ENCODE assay signal across 22 cellular contexts in the genomic region with DNA sequence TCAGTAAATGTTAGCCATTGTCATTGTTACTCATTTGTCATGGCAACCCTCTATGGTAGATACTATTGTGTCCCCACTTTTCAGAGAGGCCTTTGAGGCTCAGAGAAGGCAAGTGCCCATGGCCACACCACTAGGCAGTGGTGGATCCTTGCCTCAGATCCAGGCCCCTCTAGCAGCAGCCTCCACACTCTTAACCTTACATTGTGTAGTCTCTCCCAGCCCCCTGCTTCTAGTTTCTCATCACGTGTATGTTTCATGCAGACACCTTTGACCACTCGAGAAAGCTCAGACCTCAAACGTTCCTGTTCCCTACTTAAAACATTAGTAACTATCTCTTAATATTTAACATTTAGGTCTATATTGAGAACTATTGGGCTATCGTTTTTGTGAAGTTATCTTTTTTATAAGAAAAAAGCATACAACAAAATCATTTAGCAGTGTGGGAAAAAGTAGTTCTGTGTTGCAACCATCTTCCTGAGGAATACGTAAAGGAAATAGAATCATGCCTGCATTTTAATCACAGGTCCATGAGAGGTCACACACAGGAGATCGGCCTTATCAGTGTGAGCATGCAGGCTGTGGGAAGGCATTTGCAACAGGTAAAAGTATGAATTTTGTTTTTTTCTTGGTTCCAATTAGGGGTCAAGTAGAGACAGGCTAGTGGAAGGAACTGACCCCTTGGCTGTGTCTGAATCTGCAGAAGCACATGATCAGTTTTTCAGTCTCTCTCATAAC. TPM values are rescaled to one million over a fixed set of nuclear protein-coding genes. Genes with fewer than 3 reads are reported as not detected.
A peak's percentile ranks its signal among the peaks of the same experiment; 100 is the strongest.
DNase-seq lines count a peak whose midpoint lies in the region; ATAC-seq and TF ChIP-seq lines count a peak whose summit lies in the region.
"Had no signal": no experiment of that assay in that cellular context is flagged by ENCODE, and none has a peak within 500 bp of the region (broad histone marks: within the 10 kb centered on the region; RNA-seq: fewer than 3 reads in every experiment).

No MANE protein-coding gene starts in this region.

- H3K4me1 ChIP-seq in H9 (ENCODE audit: insufficient read depth, low read length), result no peaks in the 10 kb centered on the region
- H3K4me1 ChIP-seq: BE2C had no signal

- no peak overlapping the region for H2BK12ac ChIP-seq in H9 (ENCODE audit: insufficient read length, low read depth, low read length)

- no peaks in the 10 kb centered on the region for H3K23me2 ChIP-seq in H9 (ENCODE audit: insufficient read length, low read depth, low read length, poor library complexity, severe bottlenecking)

- H2BK20ac ChIP-seq in H9 (ENCODE audit: low read depth, low read length, poor library complexity, severe bottlenecking), result no peak overlapping the region

- no peak for ATAC-seq in central memory CD8-positive, alpha-beta T cell (replicated peaks; ENCODE audit: extremely low read depth, poor library complexity, severe bottlenecking)
- ATAC-seq in HG03108 (IDR thresholded peaks at IDR 0.05; ENCODE audit: unreplicated experiment), result no peak
- no peak for ATAC-seq in activated naive CD4-positive, alpha-beta T cell treated with anti-CD3 and anti-CD28 coated beads, Interleukin-2, amount 50 U/mL, for 72 hours

- no peak overlapping the region for H3K4me2 ChIP-seq in H9 (ENCODE audit: insufficient read depth, insufficient read length, low read length)
- H3K4me2 ChIP-seq: SK-N-SH had no signal

- H4K20me1 ChIP-seq in H9 (ENCODE audit: control insufficient read depth, insufficient read depth, insufficient read length), result no peaks in the 10 kb centered on the region

- no peak overlapping the region for H4K5ac ChIP-seq in H9 (ENCODE audit: insufficient read length, low read depth, low read length)

- no peak overlapping the region for H2AK5ac ChIP-seq in H9 (ENCODE audit: insufficient read length, low read length)

- peak overlapping the region; percentile 57 for H3K27ac Mint-ChIP-seq in activated CD4-positive, alpha-beta T cell treated with anti-CD3 and anti-CD28 coated beads, Interleukin-2, amount 10 ng/mL, durations not matched to agents 7 days and 5 days
- H3K27ac Mint-ChIP-seq in H9 (peak overlapping the region in 2 of 3 experiments; percentile 79 to 89; a peak in 4 of 7 replicates), neural crest cell (ENCODE audit: unreplicated experiment) (peak overlapping the region; percentile 68)
- peak overlapping the region; percentile 24 for H3K27ac Mint-ChIP-seq in central memory CD8-positive, alpha-beta T cell (ENCODE audit: low read depth)
- H3K27ac Mint-ChIP-seq in activated naive CD4-positive, alpha-beta T cell treated with anti-CD3 and anti-CD28 coated beads, Interleukin-2, amount 50 U/mL, for 72 hours, result no peak overlapping the region

- H3K18ac ChIP-seq in H9 (ENCODE audit: insufficient read length, low read depth, low read length), result no peak overlapping the region

- H3K9me3 ChIP-seq in H9 (ENCODE audit: control insufficient read depth, low read depth, low read length), result no peaks in the 10 kb centered on the region
- H3K9me3 ChIP-seq: BE2C, SK-N-SH had no signal

- no peaks in the 10 kb centered on the region for H3K27me3 ChIP-seq in H9 (ENCODE audit: insufficient read depth, low read length)
- H3K27me3 ChIP-seq: BE2C had no signal

- H3K27me3 Mint-ChIP-seq in activated CD4-positive, alpha-beta T cell treated with anti-CD3 and anti-CD28 coated beads, Interleukin-2, amount 10 ng/mL, durations not matched to agents 7 days and 5 days, result no peaks in the 10 kb centered on the region
- H3K27me3 Mint-ChIP-seq in H9 (ENCODE audit: low read depth) (no peaks in the 10 kb centered on the region), neural crest cell (ENCODE audit: low read depth) (no peaks in the 10 kb centered on the region)
- no peaks in the 10 kb centered on the region for H3K27me3 Mint-ChIP-seq in central memory CD8-positive, alpha-beta T cell

- no peak overlapping the region for H3K56ac ChIP-seq in H9 (ENCODE audit: insufficient read length, low read depth, low read length)

- no peak overlapping the region for H4K91ac ChIP-seq in H9 (ENCODE audit: insufficient read length, low read depth, low read length)

- no peak overlapping the region for H3K14ac ChIP-seq in H9 (ENCODE audit: insufficient read depth, low read length)

- CTCF ChIA-PET in activated CD4-positive, alpha-beta T cell treated with anti-CD3 and anti-CD28 coated beads, Interleukin-2, amount 10 ng/mL, durations not matched to agents 7 days and 5 days (lab: Charles Lee), result interaction anchor here (1.1 to 3.3 kb wide), 2 partner anchors 10 to 11 kb away, joined by 3 to 11 read pairs; no protein-coding TSS in a partner anchor

- no peak overlapping the region for H2BK5ac ChIP-seq in H9 (ENCODE audit: insufficient read length, low read length)

- no CpG with 5 or more reads among the region's 6 CpGs for WGBS in H9 (ENCODE audit: extremely low coverage, insufficient read length, low lambda C conversion rate)

- H2AFZ ChIP-seq in H9 (ENCODE audit: low read length), result no peak overlapping the region

- no peak overlapping the region for H3K4ac ChIP-seq in H9 (ENCODE audit: low read depth, low read length)

- H3K27ac ChIP-seq in H9 (ENCODE audit: insufficient read length, low read depth, low read length), result no peak overlapping the region

- no peak overlapping the region for H3T11ph ChIP-seq in H9 (ENCODE audit: low read length)

- H3K9ac ChIP-seq in H9 (ENCODE audit: extremely low read depth, insufficient read length, low read length), result no peak overlapping the region
- H3K9ac ChIP-seq: SK-N-SH had no signal

- no peak overlapping the region for H3K23ac ChIP-seq in H9 (ENCODE audit: insufficient read length, low read depth, low read length)

- H3K79me1 ChIP-seq in H9 (ENCODE audit: insufficient read depth, low read depth, low read length, poor library complexity, severe bottlenecking), result no peaks in the 10 kb centered on the region

- H3K36me3 Mint-ChIP-seq in activated CD4-positive, alpha-beta T cell treated with anti-CD3 and anti-CD28 coated beads, Interleukin-2, amount 10 ng/mL, durations not matched to agents 7 days and 5 days (ENCODE audit: low read depth), result peaks cover 27% of the 10 kb centered on the region
- H3K36me3 Mint-ChIP-seq in H9 (ENCODE audit: insufficient read depth in 1 of 3, low read depth in 3 of 3), result peaks cover 15 to 75% (median 58%) of the 10 kb centered on the region in 3 experiments; a peak in 6 of 7 replicates
- peaks cover 72% of the 10 kb centered on the region for H3K36me3 Mint-ChIP-seq in central memory CD8-positive, alpha-beta T cell (ENCODE audit: insufficient read depth)
- peaks cover 4% of the 10 kb centered on the region for H3K36me3 Mint-ChIP-seq in neural crest cell (ENCODE audit: low read depth)
- H3K36me3 Mint-ChIP-seq in activated naive CD4-positive, alpha-beta T cell treated with anti-CD3 and anti-CD28 coated beads, Interleukin-2, amount 50 U/mL, for 72 hours, result peaks cover under 1 to 3% of the 10 kb centered on the region in 2 donors

- TF ChIP-seq CTCF in H9 (conservative IDR thresholded peaks at IDR 0.05), result no peak
- no peak for TF ChIP-seq CTCF in neural crest cell (conservative IDR thresholded peaks at IDR 0.05)

- H3K9me3 Mint-ChIP-seq in activated CD4-positive, alpha-beta T cell treated with anti-CD3 and anti-CD28 coated beads, Interleukin-2, amount 10 ng/mL, durations not matched to agents 7 days and 5 days, result no peaks in the 10 kb centered on the region
- H3K9me3 Mint-ChIP-seq in H9, result no peaks in the 10 kb centered on the region
- no peaks in the 10 kb centered on the region for H3K9me3 Mint-ChIP-seq in central memory CD8-positive, alpha-beta T cell
- no peaks in the 10 kb centered on the region for H3K9me3 Mint-ChIP-seq in neural crest cell
- H3K9me3 Mint-ChIP-seq in activated naive CD4-positive, alpha-beta T cell treated with anti-CD3 and anti-CD28 coated beads, Interleukin-2, amount 50 U/mL, for 72 hours, result no peaks in the 10 kb centered on the region
- H3K9me3 Mint-ChIP-seq: CD14-positive monocyte had no signal

- H3K79me2 ChIP-seq in H9 (ENCODE audit: insufficient read depth, low read length), result no peaks in the 10 kb centered on the region

- no peak for DNase-seq in activated CD4-positive, alpha-beta T cell treated with anti-CD3 and anti-CD28 coated beads, Interleukin-2, amount 10 ng/mL, durations not matched to agents 7 days and 5 days
- DNase-seq in activated CD4-positive, alpha-beta T cell treated with anti-CD3 and anti-CD28 coated beads, Interleukin-2, amount 50 U/mL, for 48 hours, result no peak
- DNase-seq in H9 (no peak), neural crest cell (ENCODE audit: low read depth, low spot score) (no peak), NOMO-1 (lab: John Stamatoyannopoulos, UW; ENCODE audit: unreplicated experiment in 2 of 2) (no peak)
- DNase-seq in central memory CD8-positive, alpha-beta T cell (ENCODE audit: low spot score in 2 of 2), result no peak
- DNase-seq in activated naive CD4-positive, alpha-beta T cell treated with anti-CD3 and anti-CD28 coated beads, Interleukin-2, amount 50 U/mL, for 72 hours (ENCODE audit: low spot score in 2 of 2), result no peak
- DNase-seq: 8988T, ACHN, BE2C, DMS153, H7, KG1, MM.1S, NCI-H2029, NCI-H446 treated with DMSO at 0.1 percent for 48 hours, NCI-H526, NCI-H82, OCI-M1, SK-N-SH had no signal

- POLR2A ChIA-PET in activated CD4-positive, alpha-beta T cell treated with anti-CD3 and anti-CD28 coated beads, Interleukin-2, amount 10 ng/mL, durations not matched to agents 7 days and 5 days (lab: Charles Lee), result no interaction called here

- no peak overlapping the region for H2BK15ac ChIP-seq in H9 (ENCODE audit: low read depth, low read length)

- H2BK120ac ChIP-seq in H9 (ENCODE audit: low read depth, low read length, poor library complexity, severe bottlenecking), result no peak overlapping the region

- H4K8ac ChIP-seq in H9 (replicated peaks; ENCODE audit: insufficient read length, low read depth, low read length), result no peak overlapping the region

- H3K4me3 Mint-ChIP-seq in activated CD4-positive, alpha-beta T cell treated with anti-CD3 and anti-CD28 coated beads, Interleukin-2, amount 10 ng/mL, durations not matched to agents 7 days and 5 days, result no peak overlapping the region
- no peak overlapping the region for H3K4me3 Mint-ChIP-seq in H9
- no peak overlapping the region for H3K4me3 Mint-ChIP-seq in central memory CD8-positive, alpha-beta T cell
- H3K4me3 Mint-ChIP-seq in neural crest cell, result no peak overlapping the region
- H3K4me3 Mint-ChIP-seq: CD14-positive monocyte had no signal

- no peaks in the 10 kb centered on the region for H3K4me1 Mint-ChIP-seq in activated CD4-positive, alpha-beta T cell treated with anti-CD3 and anti-CD28 coated beads, Interleukin-2, amount 10 ng/mL, durations not matched to agents 7 days and 5 days
- H3K4me1 Mint-ChIP-seq in H9 (peaks cover 0 to 4% of the 10 kb centered on the region in 2 experiments; a peak in 2 of 4 replicates), neural crest cell (no peaks in the 10 kb centered on the region)
- no peaks in the 10 kb centered on the region for H3K4me1 Mint-ChIP-seq in central memory CD8-positive, alpha-beta T cell
- H3K4me1 Mint-ChIP-seq: CD14-positive monocyte had no signal

RNA-seq across cellular contexts. Expression of a gene that starts 35.1 kb away (rescaled TPM):
- total RNA-seq in activated CD4-positive, alpha-beta T cell treated with anti-CD3 and anti-CD28 coated beads, Interleukin-2, amount 10 ng/mL, durations not matched to agents 7 days and 5 days, result 10 to 100 TPM; 32.1 to 33.2 TPM
- 23.2 and 29.2 TPM in 2 replicates for total RNA-seq in H9 (2021)
- 35.0 and 39.1 TPM in 2 replicates for total RNA-seq in neural crest cell
- total RNA-seq in activated naive CD4-positive, alpha-beta T cell treated with anti-CD3 and anti-CD28 coated beads, Interleukin-2, amount 50 U/mL, for 72 hours, result 10 to 100 TPM; 25.4 to 80.9 TPM

Comparison
In these comparisons a context has a peak if more than half of its experiments do, and no peak if none do; other contexts are left out.
1. H3K27ac Mint-ChIP-seq: peak in activated CD4-positive, alpha-beta T cell treated with anti-CD3 and anti-CD28 coated beads, Interleukin-2, amount 10 ng/mL, durations not matched to agents 7 days and 5 days (single experiment), H9 (2 of 3), central memory CD8-positive, alpha-beta T cell (single experiment) and neural crest cell (single experiment); none in activated naive CD4-positive, alpha-beta T cell treated with anti-CD3 and anti-CD28 coated beads, Interleukin-2, amount 50 U/mL, for 72 hours (0 of 2).